In genomic region chr11:114059984-114060401, GRCh38 we compare ENCODE assay signal across 8 cellular contexts. TPM values are rescaled to one million over a fixed set of nuclear protein-coding genes. Genes with fewer than 3 reads are reported as not detected.
A peak's percentile ranks its signal among the peaks of the same experiment; 100 is the strongest.
DNase-seq lines count a peak whose midpoint lies in the region; ATAC-seq, FAIRE-seq and TF ChIP-seq lines count a peak whose summit lies in the region.

No MANE protein-coding gene starts in this region.

- ATAC-seq in left lobe of liver: peak; percentile 1
- ATAC-seq in stimulated activated naive CD8-positive, alpha-beta T cell treated with anti-CD3 and anti-CD28 coated beads, Interleukin-15, amount 100 ng/mL, for 72 hours: peak; percentile 47
- no peak for ATAC-seq in GM21576 (IDR thresholded peaks at IDR 0.05; ENCODE audit: unreplicated experiment)

- peaks cover 72% of the 10 kb centered on the region for H3K27me3 Mint-ChIP-seq in Calu3 (ENCODE audit: unreplicated experiment)
- H3K27me3 Mint-ChIP-seq in stimulated activated naive CD8-positive, alpha-beta T cell treated with anti-CD3 and anti-CD28 coated beads, Interleukin-15, amount 100 ng/mL, for 72 hours: peaks cover 66% of the 10 kb centered on the region

- no peaks in the 10 kb centered on the region for H3K4me1 Mint-ChIP-seq in Calu3 (ENCODE audit: low read depth, unreplicated experiment)
- H3K4me1 Mint-ChIP-seq in stimulated activated naive CD8-positive, alpha-beta T cell treated with anti-CD3 and anti-CD28 coated beads, Interleukin-15, amount 100 ng/mL, for 72 hours: peaks cover 41% of the 10 kb centered on the region

- DNase-seq in Calu3: no peak
- no peak for DNase-seq in NT2/D1 (ENCODE audit: low read depth, low spot score)
- no peak for DNase-seq in bronchial epithelial cell (ENCODE audit: low read depth)
- no peak for DNase-seq in left lobe of liver (ENCODE audit: low spot score)
- peak; percentile 23 to 34 for DNase-seq in stimulated activated naive CD8-positive, alpha-beta T cell treated with anti-CD3 and anti-CD28 coated beads, Interleukin-15, amount 100 ng/mL, for 72 hours
- DNase-seq in NCI-H187 (lab: John Stamatoyannopoulos, UW): no peak
- DNase-seq in hippocampal formation (lab: John Stamatoyannopoulos, UW): no peak

- intact Hi-C loops in Calu3 (cut with micrococcal nuclease; ENCODE audit: unreplicated experiment): no loop called here

- no peak for TF ChIP-seq CTCF in Calu3 (IDR thresholded peaks at IDR 0.05; ENCODE audit: unreplicated experiment)
- TF ChIP-seq CTCF in bronchial epithelial cell (IDR thresholded peaks at IDR 0.05; ENCODE audit: insufficient read depth, low read length, severe bottlenecking): no peak

- no peaks in the 10 kb centered on the region for H3K9me3 ChIP-seq in NT2/D1 (ENCODE audit: insufficient read depth, low read length)

- peak overlapping the region; percentile 62 for H3K4me3 Mint-ChIP-seq in Calu3 (ENCODE audit: low read depth, unreplicated experiment)
- peak overlapping the region; percentile 92 to 93 for H3K4me3 Mint-ChIP-seq in stimulated activated naive CD8-positive, alpha-beta T cell treated with anti-CD3 and anti-CD28 coated beads, Interleukin-15, amount 100 ng/mL, for 72 hours

- H3K4me3 ChIP-seq in NT2/D1 (ENCODE audit: insufficient read length, low read depth) (peak overlapping the region; percentile 60), bronchial epithelial cell (ENCODE audit: low read depth, low read length) (peak overlapping the region; percentile 88)

- no peaks in the 10 kb centered on the region for H3K36me3 ChIP-seq in NT2/D1 (ENCODE audit: insufficient read depth, insufficient read length, low read length)
- peaks cover 20% of the 10 kb centered on the region for H3K36me3 ChIP-seq in bronchial epithelial cell (ENCODE audit: control insufficient read depth, insufficient read depth, low read length)

- no peak overlapping the region for H3K27ac Mint-ChIP-seq in Calu3 (ENCODE audit: unreplicated experiment)
- peak overlapping the region; percentile 61 to 92 for H3K27ac Mint-ChIP-seq in stimulated activated naive CD8-positive, alpha-beta T cell treated with anti-CD3 and anti-CD28 coated beads, Interleukin-15, amount 100 ng/mL, for 72 hours

- peak overlapping the region; percentile 56 for H3K9ac ChIP-seq in NT2/D1 (ENCODE audit: insufficient read length, low read depth)

- no TSS peak for BruUV-seq in Calu3 (replicated peaks; lab: Mats Ljungman, UMichigan)

- no peaks in the 10 kb centered on the region for H3K9me3 Mint-ChIP-seq in Calu3 (ENCODE audit: low read depth, unreplicated experiment)
- H3K9me3 Mint-ChIP-seq in stimulated activated naive CD8-positive, alpha-beta T cell treated with anti-CD3 and anti-CD28 coated beads, Interleukin-15, amount 100 ng/mL, for 72 hours: no peaks in the 10 kb centered on the region

- CTCF ChIA-PET in Calu3 (lab: Charles Lee): no interaction called here

- H3K4me1 ChIP-seq in NT2/D1 (ENCODE audit: insufficient read depth, insufficient read length): peaks cover 6% of the 10 kb centered on the region

- H3K27me3 ChIP-seq in NT2/D1 (ENCODE audit: insufficient read depth, insufficient read length) (peaks cover 79% of the 10 kb centered on the region), bronchial epithelial cell (ENCODE audit: control insufficient read depth, insufficient read depth, low read length) (peaks cover 36% of the 10 kb centered on the region)

- FAIRE-seq in bronchial epithelial cell (lab: Jason Lieb, UNC): no peak

- H3K36me3 Mint-ChIP-seq in Calu3 (ENCODE audit: insufficient read depth, unreplicated experiment): peaks cover 4% of the 10 kb centered on the region

RNA-seq across cellular contexts. Expression of gene ZBTB16, which starts 0.5 kb away (rescaled TPM):
- total RNA-seq in Calu3 (2022): not detected in 2 replicates
- 3.1 and 3.2 TPM in 2 replicates for total RNA-seq in bronchial epithelial cell
- 160 TPM for total RNA-seq in left lobe of liver

Comparison
In these comparisons a context has a peak if more than half of its experiments do, and no peak if none do; other contexts are left out.
1. DNase-seq: peak in stimulated activated naive CD8-positive, alpha-beta T cell treated with anti-CD3 and anti-CD28 coated beads, Interleukin-15, amount 100 ng/mL, for 72 hours (2 of 2); none in Calu3 (single experiment), NT2/D1 (single experiment), bronchial epithelial cell (single experiment), left lobe of liver (single experiment), NCI-H187 (0 of 2) and hippocampal formation (0 of 2).
2. RNA of gene ZBTB16, which starts 0.5 kb away (total RNA-seq): 160 TPM in left lobe of liver (single experiment); 3.1 to 3.2 TPM in bronchial epithelial cell and not detected in Calu3; every median in the first group is over 10 times any median in the second.